Comparison of ENCODE assay signal across 1 cellular context in genomic region chrX:130082244-130083106, GRCh38.
TF ChIP-seq lines count a peak whose summit lies in the region.

No MANE protein-coding gene starts in this region.

TF ChIP-seq in K562, 482 proteins besides CTCF, POLR2A, EP300 and RAD21 (continued from another document and continues in another):
- TF ChIP-seq RBFOX2 (IDR thresholded peaks at IDR 0.05; ENCODE audit: low read depth, low read length) (peak; percentile 62), EP400 (IDR thresholded peaks at IDR 0.05) (peak; percentile 82), MYC (IDR thresholded peaks at IDR 0.05; ENCODE audit: low read depth, low read length) (peak; percentile 94), MYC (CRISPR knock-in tag; IDR thresholded peaks at IDR 0.05; ENCODE audit: borderline replicate concordance, low read depth) (0 out of 2 replicates have a peak, but pooled peaks have one; percentile 68), RAD51 (IDR thresholded peaks at IDR 0.05; ENCODE audit: borderline replicate concordance, low read depth) (peak; percentile 82), CGGBP1 (CRISPR knock-in tag; IDR thresholded peaks at IDR 0.05) (no peak), ARID1B (IDR thresholded peaks at IDR 0.05) (peak; percentile 20; the same call in 1 of the 2 replicates), CHCHD3 (CRISPR knock-in tag; IDR thresholded peaks at IDR 0.05) (no peak), L3MBTL2 (IDR thresholded peaks at IDR 0.05) (peak; percentile 90), ZNF3 (CRISPR knock-in tag; IDR thresholded peaks at IDR 0.05) (no peak), ZBTB7A (IDR thresholded peaks at IDR 0.05; ENCODE audit: borderline replicate concordance, control insufficient read depth, low read depth, low read length) (peak; percentile 35; the same call in 1 of the 2 replicates), USF2 (CRISPR knock-in tag; IDR thresholded peaks at IDR 0.05) (peak; percentile 87)
- TF ChIP-seq, protein P1, sequence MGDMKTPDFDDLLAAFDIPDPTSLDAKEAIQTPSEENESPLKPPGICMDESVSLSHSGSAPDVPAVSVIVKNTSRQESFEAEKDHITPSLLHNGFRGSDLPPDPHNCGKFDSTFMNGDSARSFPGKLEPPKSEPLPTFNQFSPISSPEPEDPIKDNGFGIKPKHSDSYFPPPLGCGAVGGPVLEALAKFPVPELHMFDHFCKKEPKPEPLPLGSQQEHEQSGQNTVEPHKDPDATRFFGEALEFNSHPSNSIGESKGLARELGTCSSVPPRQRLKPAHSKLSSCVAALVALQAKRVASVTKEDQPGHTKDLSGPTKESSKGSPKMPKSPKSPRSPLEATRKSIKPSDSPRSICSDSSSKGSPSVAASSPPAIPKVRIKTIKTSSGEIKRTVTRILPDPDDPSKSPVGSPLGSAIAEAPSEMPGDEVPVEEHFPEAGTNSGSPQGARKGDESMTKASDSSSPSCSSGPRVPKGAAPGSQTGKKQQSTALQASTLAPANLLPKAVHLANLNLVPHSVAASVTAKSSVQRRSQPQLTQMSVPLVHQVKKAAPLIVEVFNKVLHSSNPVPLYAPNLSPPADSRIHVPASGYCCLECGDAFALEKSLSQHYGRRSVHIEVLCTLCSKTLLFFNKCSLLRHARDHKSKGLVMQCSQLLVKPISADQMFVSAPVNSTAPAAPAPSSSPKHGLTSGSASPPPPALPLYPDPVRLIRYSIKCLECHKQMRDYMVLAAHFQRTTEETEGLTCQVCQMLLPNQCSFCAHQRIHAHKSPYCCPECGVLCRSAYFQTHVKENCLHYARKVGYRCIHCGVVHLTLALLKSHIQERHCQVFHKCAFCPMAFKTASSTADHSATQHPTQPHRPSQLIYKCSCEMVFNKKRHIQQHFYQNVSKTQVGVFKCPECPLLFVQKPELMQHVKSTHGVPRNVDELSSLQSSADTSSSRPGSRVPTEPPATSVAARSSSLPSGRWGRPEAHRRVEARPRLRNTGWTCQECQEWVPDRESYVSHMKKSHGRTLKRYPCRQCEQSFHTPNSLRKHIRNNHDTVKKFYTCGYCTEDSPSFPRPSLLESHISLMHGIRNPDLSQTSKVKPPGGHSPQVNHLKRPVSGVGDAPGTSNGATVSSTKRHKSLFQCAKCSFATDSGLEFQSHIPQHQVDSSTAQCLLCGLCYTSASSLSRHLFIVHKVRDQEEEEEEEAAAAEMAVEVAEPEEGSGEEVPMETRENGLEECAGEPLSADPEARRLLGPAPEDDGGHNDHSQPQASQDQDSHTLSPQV (IDR thresholded peaks at IDR 0.05): peak; percentile 69
- TF ChIP-seq, protein P2, sequence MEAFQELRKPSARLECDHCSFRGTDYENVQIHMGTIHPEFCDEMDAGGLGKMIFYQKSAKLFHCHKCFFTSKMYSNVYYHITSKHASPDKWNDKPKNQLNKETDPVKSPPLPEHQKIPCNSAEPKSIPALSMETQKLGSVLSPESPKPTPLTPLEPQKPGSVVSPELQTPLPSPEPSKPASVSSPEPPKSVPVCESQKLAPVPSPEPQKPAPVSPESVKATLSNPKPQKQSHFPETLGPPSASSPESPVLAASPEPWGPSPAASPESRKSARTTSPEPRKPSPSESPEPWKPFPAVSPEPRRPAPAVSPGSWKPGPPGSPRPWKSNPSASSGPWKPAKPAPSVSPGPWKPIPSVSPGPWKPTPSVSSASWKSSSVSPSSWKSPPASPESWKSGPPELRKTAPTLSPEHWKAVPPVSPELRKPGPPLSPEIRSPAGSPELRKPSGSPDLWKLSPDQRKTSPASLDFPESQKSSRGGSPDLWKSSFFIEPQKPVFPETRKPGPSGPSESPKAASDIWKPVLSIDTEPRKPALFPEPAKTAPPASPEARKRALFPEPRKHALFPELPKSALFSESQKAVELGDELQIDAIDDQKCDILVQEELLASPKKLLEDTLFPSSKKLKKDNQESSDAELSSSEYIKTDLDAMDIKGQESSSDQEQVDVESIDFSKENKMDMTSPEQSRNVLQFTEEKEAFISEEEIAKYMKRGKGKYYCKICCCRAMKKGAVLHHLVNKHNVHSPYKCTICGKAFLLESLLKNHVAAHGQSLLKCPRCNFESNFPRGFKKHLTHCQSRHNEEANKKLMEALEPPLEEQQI (IDR thresholded peaks at IDR 0.05): no peak
- TF ChIP-seq, protein P3, sequence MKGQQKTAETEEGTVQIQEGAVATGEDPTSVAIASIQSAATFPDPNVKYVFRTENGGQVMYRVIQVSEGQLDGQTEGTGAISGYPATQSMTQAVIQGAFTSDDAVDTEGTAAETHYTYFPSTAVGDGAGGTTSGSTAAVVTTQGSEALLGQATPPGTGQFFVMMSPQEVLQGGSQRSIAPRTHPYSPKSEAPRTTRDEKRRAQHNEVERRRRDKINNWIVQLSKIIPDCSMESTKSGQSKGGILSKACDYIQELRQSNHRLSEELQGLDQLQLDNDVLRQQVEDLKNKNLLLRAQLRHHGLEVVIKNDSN (CRISPR knock-in tag; IDR thresholded peaks at IDR 0.05): peak; percentile 93
- TF ChIP-seq, protein P4, sequence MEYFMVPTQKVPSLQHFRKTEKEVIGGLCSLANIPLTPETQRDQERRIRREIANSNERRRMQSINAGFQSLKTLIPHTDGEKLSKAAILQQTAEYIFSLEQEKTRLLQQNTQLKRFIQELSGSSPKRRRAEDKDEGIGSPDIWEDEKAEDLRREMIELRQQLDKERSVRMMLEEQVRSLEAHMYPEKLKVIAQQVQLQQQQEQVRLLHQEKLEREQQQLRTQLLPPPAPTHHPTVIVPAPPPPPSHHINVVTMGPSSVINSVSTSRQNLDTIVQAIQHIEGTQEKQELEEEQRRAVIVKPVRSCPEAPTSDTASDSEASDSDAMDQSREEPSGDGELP (CRISPR knock-in tag; IDR thresholded peaks at IDR 0.05; ENCODE audit: borderline replicate concordance): peak; percentile 48; the same call in 1 of the 2 replicates
- TF ChIP-seq, protein P5, sequence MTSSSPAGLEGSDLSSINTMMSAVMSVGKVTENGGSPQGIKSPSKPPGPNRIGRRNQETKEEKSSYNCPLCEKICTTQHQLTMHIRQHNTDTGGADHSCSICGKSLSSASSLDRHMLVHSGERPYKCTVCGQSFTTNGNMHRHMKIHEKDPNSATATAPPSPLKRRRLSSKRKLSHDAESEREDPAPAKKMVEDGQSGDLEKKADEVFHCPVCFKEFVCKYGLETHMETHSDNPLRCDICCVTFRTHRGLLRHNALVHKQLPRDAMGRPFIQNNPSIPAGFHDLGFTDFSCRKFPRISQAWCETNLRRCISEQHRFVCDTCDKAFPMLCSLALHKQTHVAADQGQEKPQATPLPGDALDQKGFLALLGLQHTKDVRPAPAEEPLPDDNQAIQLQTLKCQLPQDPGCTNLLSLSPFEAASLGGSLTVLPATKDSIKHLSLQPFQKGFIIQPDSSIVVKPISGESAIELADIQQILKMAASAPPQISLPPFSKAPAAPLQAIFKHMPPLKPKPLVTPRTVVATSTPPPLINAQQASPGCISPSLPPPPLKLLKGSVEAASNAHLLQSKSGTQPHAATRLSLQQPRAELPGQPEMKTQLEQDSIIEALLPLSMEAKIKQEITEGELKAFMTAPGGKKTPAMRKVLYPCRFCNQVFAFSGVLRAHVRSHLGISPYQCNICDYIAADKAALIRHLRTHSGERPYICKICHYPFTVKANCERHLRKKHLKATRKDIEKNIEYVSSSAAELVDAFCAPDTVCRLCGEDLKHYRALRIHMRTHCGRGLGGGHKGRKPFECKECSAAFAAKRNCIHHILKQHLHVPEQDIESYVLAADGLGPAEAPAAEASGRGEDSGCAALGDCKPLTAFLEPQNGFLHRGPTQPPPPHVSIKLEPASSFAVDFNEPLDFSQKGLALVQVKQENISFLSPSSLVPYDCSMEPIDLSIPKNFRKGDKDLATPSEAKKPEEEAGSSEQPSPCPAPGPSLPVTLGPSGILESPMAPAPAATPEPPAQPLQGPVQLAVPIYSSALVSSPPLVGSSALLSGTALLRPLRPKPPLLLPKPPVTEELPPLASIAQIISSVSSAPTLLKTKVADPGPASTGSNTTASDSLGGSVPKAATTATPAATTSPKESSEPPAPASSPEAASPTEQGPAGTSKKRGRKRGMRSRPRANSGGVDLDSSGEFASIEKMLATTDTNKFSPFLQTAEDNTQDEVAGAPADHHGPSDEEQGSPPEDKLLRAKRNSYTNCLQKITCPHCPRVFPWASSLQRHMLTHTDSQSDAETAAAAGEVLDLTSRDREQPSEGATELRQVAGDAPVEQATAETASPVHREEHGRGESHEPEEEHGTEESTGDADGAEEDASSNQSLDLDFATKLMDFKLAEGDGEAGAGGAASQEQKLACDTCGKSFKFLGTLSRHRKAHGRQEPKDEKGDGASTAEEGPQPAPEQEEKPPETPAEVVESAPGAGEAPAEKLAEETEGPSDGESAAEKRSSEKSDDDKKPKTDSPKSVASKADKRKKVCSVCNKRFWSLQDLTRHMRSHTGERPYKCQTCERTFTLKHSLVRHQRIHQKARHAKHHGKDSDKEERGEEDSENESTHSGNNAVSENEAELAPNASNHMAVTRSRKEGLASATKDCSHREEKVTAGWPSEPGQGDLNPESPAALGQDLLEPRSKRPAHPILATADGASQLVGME (CRISPR knock-in tag; IDR thresholded peaks at IDR 0.05): 0 out of 2 replicates have a peak, but pooled peaks have one; percentile 2
- TF ChIP-seq, protein P6, sequence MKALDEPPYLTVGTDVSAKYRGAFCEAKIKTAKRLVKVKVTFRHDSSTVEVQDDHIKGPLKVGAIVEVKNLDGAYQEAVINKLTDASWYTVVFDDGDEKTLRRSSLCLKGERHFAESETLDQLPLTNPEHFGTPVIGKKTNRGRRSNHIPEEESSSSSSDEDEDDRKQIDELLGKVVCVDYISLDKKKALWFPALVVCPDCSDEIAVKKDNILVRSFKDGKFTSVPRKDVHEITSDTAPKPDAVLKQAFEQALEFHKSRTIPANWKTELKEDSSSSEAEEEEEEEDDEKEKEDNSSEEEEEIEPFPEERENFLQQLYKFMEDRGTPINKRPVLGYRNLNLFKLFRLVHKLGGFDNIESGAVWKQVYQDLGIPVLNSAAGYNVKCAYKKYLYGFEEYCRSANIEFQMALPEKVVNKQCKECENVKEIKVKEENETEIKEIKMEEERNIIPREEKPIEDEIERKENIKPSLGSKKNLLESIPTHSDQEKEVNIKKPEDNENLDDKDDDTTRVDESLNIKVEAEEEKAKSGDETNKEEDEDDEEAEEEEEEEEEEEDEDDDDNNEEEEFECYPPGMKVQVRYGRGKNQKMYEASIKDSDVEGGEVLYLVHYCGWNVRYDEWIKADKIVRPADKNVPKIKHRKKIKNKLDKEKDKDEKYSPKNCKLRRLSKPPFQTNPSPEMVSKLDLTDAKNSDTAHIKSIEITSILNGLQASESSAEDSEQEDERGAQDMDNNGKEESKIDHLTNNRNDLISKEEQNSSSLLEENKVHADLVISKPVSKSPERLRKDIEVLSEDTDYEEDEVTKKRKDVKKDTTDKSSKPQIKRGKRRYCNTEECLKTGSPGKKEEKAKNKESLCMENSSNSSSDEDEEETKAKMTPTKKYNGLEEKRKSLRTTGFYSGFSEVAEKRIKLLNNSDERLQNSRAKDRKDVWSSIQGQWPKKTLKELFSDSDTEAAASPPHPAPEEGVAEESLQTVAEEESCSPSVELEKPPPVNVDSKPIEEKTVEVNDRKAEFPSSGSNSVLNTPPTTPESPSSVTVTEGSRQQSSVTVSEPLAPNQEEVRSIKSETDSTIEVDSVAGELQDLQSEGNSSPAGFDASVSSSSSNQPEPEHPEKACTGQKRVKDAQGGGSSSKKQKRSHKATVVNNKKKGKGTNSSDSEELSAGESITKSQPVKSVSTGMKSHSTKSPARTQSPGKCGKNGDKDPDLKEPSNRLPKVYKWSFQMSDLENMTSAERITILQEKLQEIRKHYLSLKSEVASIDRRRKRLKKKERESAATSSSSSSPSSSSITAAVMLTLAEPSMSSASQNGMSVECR (CRISPR knock-in tag; IDR thresholded peaks at IDR 0.05): peak; percentile 85
- TF ChIP-seq, protein P7, sequence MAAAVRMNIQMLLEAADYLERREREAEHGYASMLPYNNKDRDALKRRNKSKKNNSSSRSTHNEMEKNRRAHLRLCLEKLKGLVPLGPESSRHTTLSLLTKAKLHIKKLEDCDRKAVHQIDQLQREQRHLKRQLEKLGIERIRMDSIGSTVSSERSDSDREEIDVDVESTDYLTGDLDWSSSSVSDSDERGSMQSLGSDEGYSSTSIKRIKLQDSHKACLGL (CRISPR knock-in tag; IDR thresholded peaks at IDR 0.05; ENCODE audit: borderline replicate concordance, poor library complexity, severe bottlenecking): peak; percentile 23
